ENCODE assay signal across 8 cellular contexts in the genomic region with DNA sequence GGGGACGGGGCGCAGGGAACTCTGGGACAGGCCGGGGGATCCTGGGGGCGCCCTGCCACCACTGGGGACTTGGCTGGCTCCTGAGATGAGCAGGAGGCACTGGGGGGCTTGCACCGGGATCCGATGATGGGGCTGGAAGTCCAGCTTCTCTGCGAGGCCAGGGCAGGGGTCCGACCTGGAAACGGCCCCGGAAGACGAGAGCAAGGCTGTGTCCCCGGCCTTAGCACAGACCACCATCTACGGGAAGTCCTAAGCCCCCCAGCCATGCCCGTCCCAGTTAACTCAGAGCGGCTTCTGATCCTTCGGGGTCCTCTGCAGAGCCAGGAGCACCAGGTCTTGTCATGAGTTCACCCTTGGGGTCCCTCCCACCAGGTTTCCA. TPM values are rescaled to one million over a fixed set of nuclear protein-coding genes. Genes with fewer than 3 reads are reported as not detected.
DNase-seq lines count a peak whose midpoint lies in the region; ATAC-seq and TF ChIP-seq lines count a peak whose summit lies in the region.

No MANE protein-coding gene starts in this region.

- H3K27ac ChIP-seq in stomach, result peak overlapping the region in 1 of 5 donors; percentile 87

- in situ Hi-C loops in GM13977 (cut with MboI; ENCODE audit: low pct_unique_long_range_greater_than_20kb, low sequenced_read_pairs, unreplicated experiment), result loop anchor here (10.0 kb wide), 1 partner anchor 411 kb away; the partner anchor contains the start of gene ZNF778

- no peaks in the 10 kb centered on the region for H3K36me3 Mint-ChIP-seq in activated T-cell treated with anti-CD3 and anti-CD28 coated beads, Interleukin-2, amount 50 U/mL, for 4 hours (ENCODE audit: insufficient read depth)

- H3K27me3 Mint-ChIP-seq in activated T-cell treated with anti-CD3 and anti-CD28 coated beads, Interleukin-2, amount 50 U/mL, for 4 hours (ENCODE audit: low read depth), result no peaks in the 10 kb centered on the region

- H3K4me1 ChIP-seq in stomach, result peaks cover 15 to 35% (median 32%) of the 10 kb centered on the region in 4 donors

- H3K4me3 ChIP-seq in WI38 (ENCODE audit: low read depth, low read length) (peak overlapping the region; percentile 70), stomach (peak overlapping the region; percentile 55 to 83 (median 71))

- intact Hi-C loops in stomach (cut with DNase I; ENCODE audit: low total_unique reads), result no loop called here

- no peak for ATAC-seq in activated T-cell treated with anti-CD3 and anti-CD28 coated beads, Interleukin-2, amount 50 U/mL, for 4 hours
- ATAC-seq in GM19397 (IDR thresholded peaks at IDR 0.05; ENCODE audit: unreplicated experiment) (no peak), GM18873 (IDR thresholded peaks at IDR 0.05; ENCODE audit: low FRiP score, unreplicated experiment) (no peak)

- no peak for TF ChIP-seq CTCF in WI38 (IDR thresholded peaks at IDR 0.05; ENCODE audit: low read depth, low read length)
- TF ChIP-seq CTCF in stomach (IDR thresholded peaks at IDR 0.05), result no peak
- no peak for TF ChIP-seq CTCF in GM13977 (IDR thresholded peaks at IDR 0.05; ENCODE audit: extremely low read depth, insufficient read depth, missing control alignments)

- H3K4me1 Mint-ChIP-seq in activated T-cell treated with anti-CD3 and anti-CD28 coated beads, Interleukin-2, amount 50 U/mL, for 4 hours (ENCODE audit: low read depth), result peaks cover 11% of the 10 kb centered on the region

- TF ChIP-seq EP300 in stomach (IDR thresholded peaks at IDR 0.05), result no peak

- H3K4me3 Mint-ChIP-seq in activated T-cell treated with anti-CD3 and anti-CD28 coated beads, Interleukin-2, amount 50 U/mL, for 4 hours, result peak overlapping the region; percentile 76

- peaks cover 3 to 24% (median 17%) of the 10 kb centered on the region in 4 donors for H3K36me3 ChIP-seq in stomach

- 0 to 4% (median 2%) methylated on average over 6 to 16 of the region's 16 CpGs for WGBS in stomach, 5 donors

- no peak for TF ChIP-seq POLR2A in stomach (IDR thresholded peaks at IDR 0.05)

- H3K27me3 ChIP-seq in stomach, result peaks cover 0 to 10% (median 5%) of the 10 kb centered on the region in 3 donors

- H3K9me3 ChIP-seq in stomach, result no peaks in the 10 kb centered on the region

- H3K9me3 Mint-ChIP-seq in activated T-cell treated with anti-CD3 and anti-CD28 coated beads, Interleukin-2, amount 50 U/mL, for 4 hours, result no peaks in the 10 kb centered on the region

- no peak for DNase-seq in activated T-cell treated with anti-CD3 and anti-CD28 coated beads, Interleukin-2, amount 50 U/mL, for 4 hours
- DNase-seq in activated T-cell treated with anti-CD3 and anti-CD28 coated beads for 4 hours (no peak), germinal center (ENCODE audit: low spot score) (peak; percentile 23), stomach (no peak), GM13977 (ENCODE audit: low spot score) (no peak)

RNA-seq across cellular contexts. Expression of gene CDT1, which starts 0.6 kb away (rescaled TPM):
- 10 to 100 TPM; 81.0 to 96.4 (median 87.2) TPM for total RNA-seq in activated T-cell treated with anti-CD3 and anti-CD28 coated beads, Interleukin-2, amount 50 U/mL, for 4 hours
- 100 to 1,000 TPM in 1 of 5 donors, 10 to 100 TPM in 1, 1 to 10 TPM in 3; 1.5 to 147 (median 8.7) TPM for total RNA-seq in stomach
- 1 to 10 TPM; 3.2 to 5.2 (median 4.1) TPM for polyA plus RNA-seq in stomach

RNA-seq across cellular contexts. Expression of gene APRT, which starts 7.6 kb away (rescaled TPM):
- 100 to 1,000 TPM; 534 to 566 (median 566) TPM for total RNA-seq in activated T-cell treated with anti-CD3 and anti-CD28 coated beads, Interleukin-2, amount 50 U/mL, for 4 hours
- 100 to 1,000 TPM in 2 of 5 donors, 10 to 100 TPM in 3; 18.1 to 340 (median 85.3) TPM for total RNA-seq in stomach
- polyA plus RNA-seq in stomach, result 100 to 1,000 TPM; 224 to 250 (median 241) TPM

RNA-seq across cellular contexts. Expression of gene PIEZO1, which starts 19.1 kb away (rescaled TPM):
- 100 to 1,000 TPM; 116 to 171 (median 139) TPM for total RNA-seq in activated T-cell treated with anti-CD3 and anti-CD28 coated beads, Interleukin-2, amount 50 U/mL, for 4 hours
- total RNA-seq in stomach, result 100 to 1,000 TPM in 4 of 5 donors, 10 to 100 TPM in 1; 81.7 to 171 (median 128) TPM
- 100 to 1,000 TPM in 1 of 3 donors, 10 to 100 TPM in 2; 43.7 to 153 (median 49.1) TPM for polyA plus RNA-seq in stomach

RNA-seq across cellular contexts. Expression of gene GALNS, which starts 52.6 kb away (rescaled TPM):
- 10 to 100 TPM; 20.6 to 24.1 (median 21.1) TPM for total RNA-seq in activated T-cell treated with anti-CD3 and anti-CD28 coated beads, Interleukin-2, amount 50 U/mL, for 4 hours
- 100 to 1,000 TPM in 1 of 5 donors, 10 to 100 TPM in 4; 16.2 to 110 (median 51.9) TPM for total RNA-seq in stomach
- polyA plus RNA-seq in stomach, result 10 to 100 TPM in 2 of 3 donors, 1 to 10 TPM in 1; 8.6 to 16.6 (median 11.5) TPM

RNA-seq across cellular contexts. Expression of gene TRAPPC2L, which starts 52.8 kb away (rescaled TPM):
- total RNA-seq in activated T-cell treated with anti-CD3 and anti-CD28 coated beads, Interleukin-2, amount 50 U/mL, for 4 hours, result 100 to 1,000 TPM in 1 of 3 donors, 10 to 100 TPM in 2; 78.9 to 105 (median 98.0) TPM
- total RNA-seq in stomach, result 10 to 100 TPM in 3 of 5 donors, 1 to 10 TPM in 2; 2.9 to 31.4 (median 25.2) TPM
- 100 to 1,000 TPM in 1 of 3 donors, 10 to 100 TPM in 2; 57.6 to 107 (median 91.4) TPM for polyA plus RNA-seq in stomach
